1 cellular context compared by ENCODE assay signal in the genomic region with DNA sequence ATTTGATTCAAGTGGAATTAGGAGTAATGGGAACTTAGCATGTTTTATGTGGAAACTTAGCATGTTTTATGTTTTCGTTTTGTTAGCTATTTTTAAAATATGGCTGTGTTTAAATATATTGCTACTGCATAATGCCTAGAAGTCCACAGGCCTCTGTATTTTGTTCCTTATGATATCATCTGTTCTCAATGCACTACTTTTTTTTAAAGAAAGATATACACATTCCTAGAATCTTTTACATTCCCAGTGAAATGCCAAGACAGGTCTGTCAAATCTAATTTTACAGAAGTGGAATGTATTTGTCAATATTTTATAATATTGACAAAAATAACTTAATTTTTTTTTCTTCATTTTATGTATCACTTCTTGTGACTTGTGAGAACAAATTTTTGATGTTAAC.
TF ChIP-seq lines count a peak whose summit lies in the region.

No MANE protein-coding gene starts in this region.

TF ChIP-seq in SK-N-SH treated with all-trans-retinoic acid at 6 μM for 48 hours, 23 proteins besides CTCF, POLR2A, EP300 and RAD21 (continued from another document):
- TF ChIP-seq, protein P1, sequence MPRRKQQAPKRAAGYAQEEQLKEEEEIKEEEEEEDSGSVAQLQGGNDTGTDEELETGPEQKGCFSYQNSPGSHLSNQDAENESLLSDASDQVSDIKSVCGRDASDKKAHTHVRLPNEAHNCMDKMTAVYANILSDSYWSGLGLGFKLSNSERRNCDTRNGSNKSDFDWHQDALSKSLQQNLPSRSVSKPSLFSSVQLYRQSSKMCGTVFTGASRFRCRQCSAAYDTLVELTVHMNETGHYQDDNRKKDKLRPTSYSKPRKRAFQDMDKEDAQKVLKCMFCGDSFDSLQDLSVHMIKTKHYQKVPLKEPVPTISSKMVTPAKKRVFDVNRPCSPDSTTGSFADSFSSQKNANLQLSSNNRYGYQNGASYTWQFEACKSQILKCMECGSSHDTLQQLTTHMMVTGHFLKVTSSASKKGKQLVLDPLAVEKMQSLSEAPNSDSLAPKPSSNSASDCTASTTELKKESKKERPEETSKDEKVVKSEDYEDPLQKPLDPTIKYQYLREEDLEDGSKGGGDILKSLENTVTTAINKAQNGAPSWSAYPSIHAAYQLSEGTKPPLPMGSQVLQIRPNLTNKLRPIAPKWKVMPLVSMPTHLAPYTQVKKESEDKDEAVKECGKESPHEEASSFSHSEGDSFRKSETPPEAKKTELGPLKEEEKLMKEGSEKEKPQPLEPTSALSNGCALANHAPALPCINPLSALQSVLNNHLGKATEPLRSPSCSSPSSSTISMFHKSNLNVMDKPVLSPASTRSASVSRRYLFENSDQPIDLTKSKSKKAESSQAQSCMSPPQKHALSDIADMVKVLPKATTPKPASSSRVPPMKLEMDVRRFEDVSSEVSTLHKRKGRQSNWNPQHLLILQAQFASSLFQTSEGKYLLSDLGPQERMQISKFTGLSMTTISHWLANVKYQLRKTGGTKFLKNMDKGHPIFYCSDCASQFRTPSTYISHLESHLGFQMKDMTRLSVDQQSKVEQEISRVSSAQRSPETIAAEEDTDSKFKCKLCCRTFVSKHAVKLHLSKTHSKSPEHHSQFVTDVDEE (CRISPR knock-in tag; IDR thresholded peaks at IDR 0.05): no peak
- no peak; the same call in 1 of the 2 replicates for TF ChIP-seq GLIS3 (CRISPR knock-in tag; IDR thresholded peaks at IDR 0.05)
- TF ChIP-seq ARNTL (CRISPR knock-in tag; IDR thresholded peaks at IDR 0.05; ENCODE audit: borderline replicate concordance, low read depth): no peak
- TF ChIP-seq OSR1 (CRISPR knock-in tag; IDR thresholded peaks at IDR 0.05): no peak
- no peak for TF ChIP-seq ZNF8 (CRISPR knock-in tag; IDR thresholded peaks at IDR 0.05)
